ENCODE assay signal across 21 cellular contexts in the genomic region with DNA sequence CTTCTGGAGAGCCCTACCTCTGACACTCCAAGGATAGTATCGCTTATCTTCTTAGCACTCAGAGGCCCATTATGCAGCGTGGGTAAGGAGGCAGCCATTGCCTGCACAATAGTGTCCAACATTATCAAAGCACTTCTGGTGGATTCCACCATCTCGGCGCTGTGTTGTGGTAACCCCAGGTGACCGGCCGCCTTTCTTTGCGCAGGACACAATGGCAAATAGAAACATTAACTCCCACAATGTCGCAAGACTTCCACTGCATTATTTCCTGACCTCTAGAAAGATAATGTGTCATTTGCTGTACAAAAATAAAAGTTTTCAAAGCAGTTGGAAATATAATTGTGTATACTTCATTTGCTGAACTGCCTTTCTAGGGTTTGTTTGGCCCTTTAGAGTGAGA.
A peak's percentile ranks its signal among the peaks of the same experiment; 100 is the strongest.
DNase-seq lines count a peak whose midpoint lies in the region; ATAC-seq, FAIRE-seq and TF ChIP-seq lines count a peak whose summit lies in the region.
"Had no signal": no experiment of that assay in that cellular context is flagged by ENCODE, and none has a peak within 500 bp of the region (broad histone marks: within the 10 kb centered on the region; RNA-seq: fewer than 3 reads in every experiment).

No MANE protein-coding gene starts in this region.

- H3K27ac Mint-ChIP-seq in glutamatergic neuron (ENCODE audit: unreplicated experiment), result peak overlapping the region; percentile 91
- H3K27ac Mint-ChIP-seq: CD14-positive monocyte; CD4-positive, alpha-beta memory T cell; CD4-positive, CD25-positive, alpha-beta regulatory T cell; CD8-positive, alpha-beta memory T cell had no signal

- no TSS peak for BruUV-seq in HepG2 (replicated peaks; lab: Mats Ljungman, UMichigan)

- H3K4me1 Mint-ChIP-seq in glutamatergic neuron (ENCODE audit: low read depth, unreplicated experiment), result peaks cover 24% of the 10 kb centered on the region
- H3K4me1 Mint-ChIP-seq: CD14-positive monocyte; CD4-positive, alpha-beta memory T cell; CD4-positive, CD25-positive, alpha-beta regulatory T cell; CD8-positive, alpha-beta memory T cell had no signal

- intact Hi-C loops in HepG2 (cut with micrococcal nuclease; ENCODE audit: unreplicated experiment) (no loop called here), right lobe of liver (cut with DNase I) (no loop called here), mucosa of descending colon (cut with DNase I, micrococcal nuclease) (no loop called here)

- no peak for DNase-seq in glutamatergic neuron
- DNase-seq in HepG2 (ENCODE audit: low spot score), result peak; percentile 55
- DNase-seq in right lobe of liver, result no peak
- no peak for DNase-seq in mucosa of descending colon
- no peak for DNase-seq in stimulated activated CD4-positive, alpha-beta T cell treated with anti-CD3 and anti-CD28 coated beads, Interleukin-12 subunit alpha, Interleukin-12 subunit beta, amount 100 ng/mL, for 4 hours
- DNase-seq: 8988T; ACHN; BE2C; CD4-positive, alpha-beta memory T cell; CD4-positive, CD25-positive, alpha-beta regulatory T cell; CD8-positive, alpha-beta memory T cell; COR-L47; DMS79 treated with DMSO at 0.1 percent for 48 hours; GF-D8 had no signal

- no peaks in the 10 kb centered on the region for H3K27me3 ChIP-seq in HepG2 (ENCODE audit: control insufficient read depth in 1 of 2, insufficient read depth in 2 of 2, low read length in 2 of 2)
- no peaks in the 10 kb centered on the region for H3K27me3 ChIP-seq in right lobe of liver
- H3K27me3 ChIP-seq: BE2C, BLaER1 had no signal

- H3K9me3 ChIP-seq in HepG2 (ENCODE audit: low read length) (no peaks in the 10 kb centered on the region), right lobe of liver (no peaks in the 10 kb centered on the region), mucosa of descending colon (no peaks in the 10 kb centered on the region)
- H3K9me3 ChIP-seq: BE2C, BLaER1 had no signal

- H4K20me1 ChIP-seq in HepG2 (ENCODE audit: insufficient read depth, low read length), result no peaks in the 10 kb centered on the region
- H4K20me1 ChIP-seq: BLaER1 had no signal

- H3K79me2 ChIP-seq in HepG2 (ENCODE audit: insufficient read depth, low read length), result no peaks in the 10 kb centered on the region

- no peak overlapping the region for H3K27ac ChIP-seq in HepG2 (ENCODE audit: extremely low read length, insufficient read depth, low read length)
- no peak overlapping the region for H3K27ac ChIP-seq in right lobe of liver
- H3K27ac ChIP-seq: BLaER1 had no signal

- H2AFZ ChIP-seq in HepG2 (ENCODE audit: low read length), result no peak overlapping the region

- ATAC-seq in HepG2 (peak; percentile 55; the same call in 2 of the 3 replicates), right lobe of liver (peak in 3 of 4 donors; percentile 52 to 71 (median 53)), mucosa of descending colon (no peak), esophagus mucosa (no peak)

- no peak overlapping the region for H3K9ac ChIP-seq in HepG2 (ENCODE audit: insufficient read depth, low read depth, low read length)
- H3K9ac ChIP-seq: BLaER1 had no signal

- H3K4me3 Mint-ChIP-seq in glutamatergic neuron (ENCODE audit: unreplicated experiment), result no peak overlapping the region
- H3K4me3 Mint-ChIP-seq: CD14-positive monocyte; CD4-positive, alpha-beta memory T cell; CD4-positive, CD25-positive, alpha-beta regulatory T cell; CD8-positive, alpha-beta memory T cell had no signal

- H3K4me2 ChIP-seq in HepG2 (ENCODE audit: low read depth, low read length), result peak overlapping the region; percentile 26; the same call in 1 of the 2 replicates
- H3K4me2 ChIP-seq: BLaER1 had no signal

- TF ChIP-seq EP300 in HepG2 (IDR thresholded peaks at IDR 0.05; ENCODE audit: low read depth in 2 of 2, low read length in 2 of 2) (no peak; a peak in 1 of 4 replicates), HepG2 (CRISPR knock-in tag; IDR thresholded peaks at IDR 0.05; ENCODE audit: borderline replicate concordance) (no peak)

- H3K36me3 Mint-ChIP-seq in glutamatergic neuron (ENCODE audit: unreplicated experiment), result no peaks in the 10 kb centered on the region
- H3K36me3 Mint-ChIP-seq: CD14-positive monocyte; CD4-positive, alpha-beta memory T cell; CD4-positive, CD25-positive, alpha-beta regulatory T cell; CD8-positive, alpha-beta memory T cell had no signal

- no peak for TF ChIP-seq CTCF in glutamatergic neuron (IDR thresholded peaks at IDR 0.05; ENCODE audit: partially characterized antibody, unreplicated experiment)
- no peak for TF ChIP-seq CTCF in HepG2 (CRISPR knock-in tag; IDR thresholded peaks at IDR 0.05)
- TF ChIP-seq CTCF in right lobe of liver (IDR thresholded peaks at IDR 0.05), result no peak
- TF ChIP-seq CTCF in mucosa of descending colon (IDR thresholded peaks at IDR 0.05), result no peak

- TF ChIP-seq RAD21 in HepG2 (CRISPR knock-in tag; IDR thresholded peaks at IDR 0.05), result no peak

- POLR2A ChIA-PET in HepG2 (lab: Yijun Ruan, JAX), result no interaction called here

- H3K4me1 ChIP-seq in HepG2 (ENCODE audit: insufficient read depth, low read length), result peaks cover 15% of the 10 kb centered on the region
- H3K4me1 ChIP-seq in right lobe of liver, result no peaks in the 10 kb centered on the region
- H3K4me1 ChIP-seq in mucosa of descending colon (ENCODE audit: low read depth), result no peaks in the 10 kb centered on the region
- H3K4me1 ChIP-seq: BE2C, BLaER1 had no signal

- no peaks in the 10 kb centered on the region for H3K36me3 ChIP-seq in HepG2 (replicated peaks in 1 of 2; ENCODE audit: control insufficient read depth in 1 of 2, insufficient read depth in 2 of 2, low read length in 2 of 2)
- H3K36me3 ChIP-seq in right lobe of liver, result no peaks in the 10 kb centered on the region
- no peaks in the 10 kb centered on the region for H3K36me3 ChIP-seq in mucosa of descending colon (ENCODE audit: low read depth)
- H3K36me3 ChIP-seq: BE2C, BLaER1 had no signal

- no peak overlapping the region for H3K4me3 ChIP-seq in HepG2 (replicated peaks in 1 of 3; ENCODE audit: insufficient read depth in 1 of 3, low read depth in 2 of 3, low read length in 3 of 3)
- no peak overlapping the region for H3K4me3 ChIP-seq in right lobe of liver
- H3K4me3 ChIP-seq in mucosa of descending colon, result no peak overlapping the region
- H3K4me3 ChIP-seq: BLaER1 had no signal

- WGBS in HepG2 (ENCODE audit: low lambda C conversion rate), result 39% methylated on average over 8 of the region's 8 CpGs
- 79% methylated on average over 7 of the region's 8 CpGs for WGBS in right lobe of liver (ENCODE audit: insufficient coverage, low coverage, low lambda C conversion rate, missing lambda C conversion rate)

- peaks cover 5% of the 10 kb centered on the region for H3K9me3 Mint-ChIP-seq in glutamatergic neuron (ENCODE audit: unreplicated experiment)

- in situ Hi-C loops in HepG2 (cut with HindIII; ENCODE audit: extremely low pct_ligation_motif_present, low pct_unique_long_range_greater_than_20kb), result no loop called here

- peak; percentile 34 for FAIRE-seq in HepG2 (lab: Jason Lieb, UNC)
- FAIRE-seq: A204.1, G401.6, GM12891, GM19239 had no signal

- no peak for TF ChIP-seq POLR2A in HepG2 (IDR thresholded peaks at IDR 0.05; ENCODE audit: insufficient read depth in 1 of 2, low read depth in 2 of 2, low read length in 2 of 2)
- TF ChIP-seq POLR2A in right lobe of liver (IDR thresholded peaks at IDR 0.05), result no peak

- CTCF ChIA-PET in HepG2 (lab: Yijun Ruan, JAX; ENCODE audit: low intra/inter-chr PET ratio, low total read pairs), result no interaction called here

- H3K27me3 Mint-ChIP-seq in glutamatergic neuron (ENCODE audit: unreplicated experiment), result peaks cover 10% of the 10 kb centered on the region
- H3K27me3 Mint-ChIP-seq: CD4-positive, alpha-beta memory T cell had no signal

TF ChIP-seq in HepG2, 621 proteins besides CTCF, POLR2A, EP300 and RAD21 (continues in another document):
- TF ChIP-seq, protein P1, sequence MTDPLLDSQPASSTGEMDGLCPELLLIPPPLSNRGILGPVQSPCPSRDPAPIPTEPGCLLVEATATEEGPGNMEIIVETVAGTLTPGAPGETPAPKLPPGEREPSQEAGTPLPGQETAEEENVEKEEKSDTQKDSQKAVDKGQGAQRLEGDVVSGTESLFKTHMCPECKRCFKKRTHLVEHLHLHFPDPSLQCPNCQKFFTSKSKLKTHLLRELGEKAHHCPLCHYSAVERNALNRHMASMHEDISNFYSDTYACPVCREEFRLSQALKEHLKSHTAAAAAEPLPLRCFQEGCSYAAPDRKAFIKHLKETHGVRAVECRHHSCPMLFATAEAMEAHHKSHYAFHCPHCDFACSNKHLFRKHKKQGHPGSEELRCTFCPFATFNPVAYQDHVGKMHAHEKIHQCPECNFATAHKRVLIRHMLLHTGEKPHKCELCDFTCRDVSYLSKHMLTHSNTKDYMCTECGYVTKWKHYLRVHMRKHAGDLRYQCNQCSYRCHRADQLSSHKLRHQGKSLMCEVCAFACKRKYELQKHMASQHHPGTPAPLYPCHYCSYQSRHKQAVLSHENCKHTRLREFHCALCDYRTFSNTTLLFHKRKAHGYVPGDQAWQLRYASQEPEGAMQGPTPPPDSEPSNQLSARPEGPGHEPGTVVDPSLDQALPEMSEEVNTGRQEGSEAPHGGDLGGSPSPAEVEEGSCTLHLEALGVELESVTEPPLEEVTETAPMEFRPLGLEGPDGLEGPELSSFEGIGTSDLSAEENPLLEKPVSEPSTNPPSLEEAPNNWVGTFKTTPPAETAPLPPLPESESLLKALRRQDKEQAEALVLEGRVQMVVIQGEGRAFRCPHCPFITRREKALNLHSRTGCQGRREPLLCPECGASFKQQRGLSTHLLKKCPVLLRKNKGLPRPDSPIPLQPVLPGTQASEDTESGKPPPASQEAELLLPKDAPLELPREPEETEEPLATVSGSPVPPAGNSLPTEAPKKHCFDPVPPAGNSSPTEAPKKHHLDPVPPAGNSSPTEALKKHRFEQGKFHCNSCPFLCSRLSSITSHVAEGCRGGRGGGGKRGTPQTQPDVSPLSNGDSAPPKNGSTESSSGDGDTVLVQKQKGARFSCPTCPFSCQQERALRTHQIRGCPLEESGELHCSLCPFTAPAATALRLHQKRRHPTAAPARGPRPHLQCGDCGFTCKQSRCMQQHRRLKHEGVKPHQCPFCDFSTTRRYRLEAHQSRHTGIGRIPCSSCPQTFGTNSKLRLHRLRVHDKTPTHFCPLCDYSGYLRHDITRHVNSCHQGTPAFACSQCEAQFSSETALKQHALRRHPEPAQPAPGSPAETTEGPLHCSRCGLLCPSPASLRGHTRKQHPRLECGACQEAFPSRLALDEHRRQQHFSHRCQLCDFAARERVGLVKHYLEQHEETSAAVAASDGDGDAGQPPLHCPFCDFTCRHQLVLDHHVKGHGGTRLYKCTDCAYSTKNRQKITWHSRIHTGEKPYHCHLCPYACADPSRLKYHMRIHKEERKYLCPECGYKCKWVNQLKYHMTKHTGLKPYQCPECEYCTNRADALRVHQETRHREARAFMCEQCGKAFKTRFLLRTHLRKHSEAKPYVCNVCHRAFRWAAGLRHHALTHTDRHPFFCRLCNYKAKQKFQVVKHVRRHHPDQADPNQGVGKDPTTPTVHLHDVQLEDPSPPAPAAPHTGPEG (CRISPR knock-in tag; IDR thresholded peaks at IDR 0.05), result no peak

Comparison
In these comparisons a context has a peak if more than half of its experiments do, and no peak if none do; other contexts are left out.
1. ATAC-seq: peak in HepG2 (single experiment) and right lobe of liver (3 of 4); none in mucosa of descending colon (single experiment) and esophagus mucosa (single experiment).